17 cellular contexts compared by ENCODE assay signal in the genomic region with DNA sequence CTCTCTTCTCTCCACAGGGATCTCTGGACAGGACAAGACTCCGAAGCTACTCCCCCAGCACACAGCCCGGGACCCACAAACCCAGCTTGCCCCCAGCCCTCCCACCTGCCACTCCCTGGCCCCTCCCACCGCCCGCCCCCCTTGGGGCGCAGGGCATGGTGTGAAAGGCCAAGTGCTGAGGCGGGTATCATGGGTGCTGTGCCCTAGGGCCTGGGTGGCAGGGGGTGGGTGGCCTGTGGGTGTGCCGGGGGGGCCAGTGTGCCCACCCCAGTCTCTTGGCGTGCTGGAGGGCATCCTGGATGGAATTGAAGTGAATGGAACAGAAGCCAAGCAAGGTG. TPM values are rescaled to one million over a fixed set of nuclear protein-coding genes. Genes with fewer than 3 reads are reported as not detected.
DNase-seq lines count a peak whose midpoint lies in the region; ATAC-seq and TF ChIP-seq lines count a peak whose summit lies in the region.
"Had no signal": no experiment of that assay in that cellular context is flagged by ENCODE, and none has a peak within 500 bp of the region (broad histone marks: within the 10 kb centered on the region; RNA-seq: fewer than 3 reads in every experiment).

No MANE protein-coding gene starts in this region.

- H3K27ac ChIP-seq in SK-N-MC (peak overlapping the region; percentile 91; the same call in 1 of the 2 replicates), coronary artery (peak overlapping the region; percentile 93 to 98), thoracic aorta (peak overlapping the region; percentile 92 to 95)
- H3K27ac ChIP-seq in naive thymus-derived CD4-positive, alpha-beta T cell (ENCODE audit: low read depth, low read length) = no peak overlapping the region

- DNase-seq in SK-N-MC (ENCODE audit: low read depth, low spot score) (no peak), coronary artery (ENCODE audit: low spot score) (peak; percentile 74), thoracic aorta (ENCODE audit: low spot score) (no peak), OCI-M1 (lab: John Stamatoyannopoulos, UW) (no peak)
- DNase-seq in naive thymus-derived CD4-positive, alpha-beta T cell = no peak
- no peak for DNase-seq in activated CD8-positive, alpha-beta memory T cell treated with anti-CD3 and anti-CD28 coated beads, Interleukin-2, amount 50 U/mL, for 48 hours
- no peak for DNase-seq in activated T-helper 2 cell treated with anti-CD3 and anti-CD28 coated beads, Interferon-gamma antibody, Interleukin-2, Interleukin-4, amounts not matched to agents 10 μg/mL and 5 μg/mL and 100 μg/mL, durations not matched to agents 14 hours and 24 hours and 36 hours (ENCODE audit: low spot score)
- DNase-seq: activated CD4-positive, alpha-beta T cell treated with anti-CD3 and anti-CD28 coated beads, Interleukin-2, amount 50 U/mL, for 48 hours; activated naive CD4-positive, alpha-beta T cell treated with anti-CD3 and anti-CD28 coated beads, Interleukin-2, amount 50 U/mL, for 16 hours; COR-L47; NCI-H1417; NCI-H446 treated with DMSO at 0.1 percent for 48 hours; stimulated activated CD4-positive, alpha-beta T cell treated with anti-CD3 and anti-CD28 coated beads, Interleukin-2, amount 100 ng/mL, for 48 hours; stimulated activated naive CD8-positive, alpha-beta T cell treated with anti-CD3 and anti-CD28 coated beads, Interleukin-15, Interleukin-2, amounts not matched to agents 100 U/mL and 50 U/mL, for 24 hours had no signal

- peaks cover 0 to 16% (median 7%) of the 10 kb centered on the region in 5 donors for H3K36me3 Mint-ChIP-seq in naive thymus-derived CD4-positive, alpha-beta T cell
- H3K36me3 Mint-ChIP-seq in activated T-helper 2 cell treated with anti-CD3 and anti-CD28 coated beads, Interferon-gamma antibody, Interleukin-2, Interleukin-4, amounts not matched to agents 10 μg/mL and 5 μg/mL and 100 μg/mL, durations not matched to agents 14 hours and 24 hours and 36 hours (ENCODE audit: low read depth) = no peaks in the 10 kb centered on the region

- POLR2A ChIA-PET in naive thymus-derived CD4-positive, alpha-beta T cell (lab: Charles Lee) = interaction anchor here (3.3 to 6.6 kb wide), 3 partner anchors 12 to 37 kb away, joined by 21 to 60 read pairs (median 40); a partner anchor contains a TSS

- H3K36me3 ChIP-seq in SK-N-MC (ENCODE audit: insufficient read depth, low read length) (peaks cover 26% of the 10 kb centered on the region; the same call in 1 of the 2 replicates), thoracic aorta (peaks cover 23% of the 10 kb centered on the region)
- H3K36me3 ChIP-seq in naive thymus-derived CD4-positive, alpha-beta T cell (ENCODE audit: control insufficient read depth in 2 of 3, insufficient read depth in 3 of 3, low read length in 3 of 3) = peaks cover 0 to 26% (median 6%) of the 10 kb centered on the region in 3 experiments

- peaks cover 17 to 79% (median 48%) of the 10 kb centered on the region in 7 donors for H3K4me1 Mint-ChIP-seq in naive thymus-derived CD4-positive, alpha-beta T cell
- H3K4me1 Mint-ChIP-seq in activated T-helper 2 cell treated with anti-CD3 and anti-CD28 coated beads, Interferon-gamma antibody, Interleukin-2, Interleukin-4, amounts not matched to agents 10 μg/mL and 5 μg/mL and 100 μg/mL, durations not matched to agents 14 hours and 24 hours and 36 hours (ENCODE audit: low read depth) = peaks cover 19% of the 10 kb centered on the region

- H3K27ac Mint-ChIP-seq in naive thymus-derived CD4-positive, alpha-beta T cell = peak overlapping the region in 8 of 9 donors; percentile 37 to 84 (median 78)
- no peak overlapping the region for H3K27ac Mint-ChIP-seq in activated T-helper 2 cell treated with anti-CD3 and anti-CD28 coated beads, Interferon-gamma antibody, Interleukin-2, Interleukin-4, amounts not matched to agents 10 μg/mL and 5 μg/mL and 100 μg/mL, durations not matched to agents 14 hours and 24 hours and 36 hours

- no peaks in the 10 kb centered on the region for H3K9me3 Mint-ChIP-seq in naive thymus-derived CD4-positive, alpha-beta T cell
- H3K9me3 Mint-ChIP-seq in activated T-helper 2 cell treated with anti-CD3 and anti-CD28 coated beads, Interferon-gamma antibody, Interleukin-2, Interleukin-4, amounts not matched to agents 10 μg/mL and 5 μg/mL and 100 μg/mL, durations not matched to agents 14 hours and 24 hours and 36 hours = no peaks in the 10 kb centered on the region

- peak overlapping the region in 2 of 10 donors; percentile 1 to 35 for H3K4me3 Mint-ChIP-seq in naive thymus-derived CD4-positive, alpha-beta T cell
- no peak overlapping the region for H3K4me3 Mint-ChIP-seq in activated T-helper 2 cell treated with anti-CD3 and anti-CD28 coated beads, Interferon-gamma antibody, Interleukin-2, Interleukin-4, amounts not matched to agents 10 μg/mL and 5 μg/mL and 100 μg/mL, durations not matched to agents 14 hours and 24 hours and 36 hours (ENCODE audit: low read depth)

- H3K9ac ChIP-seq in SK-N-MC (ENCODE audit: insufficient read length) = no peak overlapping the region

- no peaks in the 10 kb centered on the region for H3K27me3 Mint-ChIP-seq in naive thymus-derived CD4-positive, alpha-beta T cell
- no peaks in the 10 kb centered on the region for H3K27me3 Mint-ChIP-seq in activated T-helper 2 cell treated with anti-CD3 and anti-CD28 coated beads, Interferon-gamma antibody, Interleukin-2, Interleukin-4, amounts not matched to agents 10 μg/mL and 5 μg/mL and 100 μg/mL, durations not matched to agents 14 hours and 24 hours and 36 hours (ENCODE audit: low read depth)

- H3K4me1 ChIP-seq in naive thymus-derived CD4-positive, alpha-beta T cell (ENCODE audit: control insufficient read depth in 2 of 2, insufficient read depth in 2 of 2, low read length in 2 of 2) = peaks cover 25 to 48% of the 10 kb centered on the region in 2 donors
- peaks cover 76 to 86% of the 10 kb centered on the region in 2 donors for H3K4me1 ChIP-seq in thoracic aorta (ENCODE audit: control insufficient read depth in 1 of 2, low read depth in 2 of 2)

- TF ChIP-seq CTCF in coronary artery (IDR thresholded peaks at IDR 0.05) (no peak), thoracic aorta (IDR thresholded peaks at IDR 0.05) (no peak)

- H3K27me3 ChIP-seq in naive thymus-derived CD4-positive, alpha-beta T cell (ENCODE audit: control insufficient read depth in 2 of 2, insufficient read depth in 2 of 2, low read length in 2 of 2) = no peaks in the 10 kb centered on the region
- no peaks in the 10 kb centered on the region for H3K27me3 ChIP-seq in thoracic aorta (replicated peaks; ENCODE audit: insufficient read depth)

- no peaks in the 10 kb centered on the region for H3K9me3 ChIP-seq in SK-N-MC (ENCODE audit: low read depth, low read length)
- H3K9me3 ChIP-seq in naive thymus-derived CD4-positive, alpha-beta T cell (ENCODE audit: control insufficient read depth in 2 of 3, low read length in 3 of 3) = no peaks in the 10 kb centered on the region
- H3K9me3 ChIP-seq in thoracic aorta = no peaks in the 10 kb centered on the region

- H3K4me3 ChIP-seq in SK-N-MC (no peak overlapping the region), coronary artery (peak overlapping the region; percentile 62), thoracic aorta (no peak overlapping the region)
- H3K4me3 ChIP-seq in naive thymus-derived CD4-positive, alpha-beta T cell (ENCODE audit: low read length) = no peak overlapping the region
- H3K4me3 ChIP-seq: K562 had no signal

- CTCF ChIA-PET in naive thymus-derived CD4-positive, alpha-beta T cell (lab: Charles Lee) = interaction anchor here (0.7 to 6.3 kb wide), 10 partner anchors 10 to 1136 kb away, joined by 3 to 106 read pairs (median 14); a partner anchor contains a TSS

- intact Hi-C loops in naive thymus-derived CD4-positive, alpha-beta T cell (cut with micrococcal nuclease) = loop anchor here in 1 of 2 donors (2.0 kb wide), 2 partner anchors 19 to 23 kb away; a partner anchor contains a TSS
- intact Hi-C loops in activated T-helper 2 cell treated with anti-CD3 and anti-CD28 coated beads, Interferon-gamma antibody, Interleukin-2, Interleukin-4, amounts not matched to agents 10 μg/mL and 5 μg/mL and 100 μg/mL, durations not matched to agents 14 hours and 24 hours and 36 hours (cut with micrococcal nuclease) = no loop called here

- no peak for ATAC-seq in naive thymus-derived CD4-positive, alpha-beta T cell
- no peak for ATAC-seq in thoracic aorta (ENCODE audit: insufficient number of reproducible peaks, low FRiP score, low read depth)
- ATAC-seq: K562; stimulated activated naive CD8-positive, alpha-beta T cell treated with anti-CD3 and anti-CD28 coated beads, Interleukin-15, Interleukin-2, amounts not matched to agents 100 U/mL and 50 U/mL, for 24 hours had no signal

RNA-seq across cellular contexts. Expression of a gene that starts 11.4 kb away (rescaled TPM):
- 10 to 100 TPM in 4 of 5 experiments, 1 to 10 TPM in 1; 3.2 to 55.9 (median 48.4) TPM for total RNA-seq in naive thymus-derived CD4-positive, alpha-beta T cell
- polyA plus RNA-seq in naive thymus-derived CD4-positive, alpha-beta T cell = 10 to 100 TPM; 17.7 to 26.2 TPM
- 10 to 100 TPM; 64.8 to 75.0 TPM for total RNA-seq in thoracic aorta
- 4.9 and 5.6 TPM in 2 replicates for total RNA-seq in activated T-helper 2 cell treated with anti-CD3 and anti-CD28 coated beads, Interferon-gamma antibody, Interleukin-2, Interleukin-4, amounts not matched to agents 10 μg/mL and 5 μg/mL and 100 μg/mL, durations not matched to agents 14 hours and 24 hours and 36 hours

RNA-seq across cellular contexts. Expression of a gene that starts 19.9 kb away (rescaled TPM):
- 100 to 1,000 TPM in 1 of 5 experiments, 10 to 100 TPM in 4; 82.9 to 103 (median 91.4) TPM for total RNA-seq in naive thymus-derived CD4-positive, alpha-beta T cell
- 10 to 100 TPM; 46.7 to 62.7 TPM for polyA plus RNA-seq in naive thymus-derived CD4-positive, alpha-beta T cell
- 10 to 100 TPM; 72.0 to 82.9 TPM for total RNA-seq in thoracic aorta
- 110 and 116 TPM in 2 replicates for total RNA-seq in activated T-helper 2 cell treated with anti-CD3 and anti-CD28 coated beads, Interferon-gamma antibody, Interleukin-2, Interleukin-4, amounts not matched to agents 10 μg/mL and 5 μg/mL and 100 μg/mL, durations not matched to agents 14 hours and 24 hours and 36 hours

RNA-seq across cellular contexts. Expression of a gene that starts 26.2 kb away (rescaled TPM):
- 10 to 100 TPM in 4 of 5 experiments, 1 to 10 TPM in 1; 3.6 to 34.2 (median 17.3) TPM for total RNA-seq in naive thymus-derived CD4-positive, alpha-beta T cell
- polyA plus RNA-seq in naive thymus-derived CD4-positive, alpha-beta T cell = 10 to 100 TPM in 1 of 2 donors, 1 to 10 TPM in 1; 4.7 to 11.2 TPM
- 10 to 100 TPM; 10.3 to 29.1 TPM for total RNA-seq in thoracic aorta
- total RNA-seq in activated T-helper 2 cell treated with anti-CD3 and anti-CD28 coated beads, Interferon-gamma antibody, Interleukin-2, Interleukin-4, amounts not matched to agents 10 μg/mL and 5 μg/mL and 100 μg/mL, durations not matched to agents 14 hours and 24 hours and 36 hours = 6.6 and 6.8 TPM in 2 replicates

RNA-seq across cellular contexts. Expression of a gene that starts 47.6 kb away (rescaled TPM):
- total RNA-seq in naive thymus-derived CD4-positive, alpha-beta T cell = 100 to 1,000 TPM in 4 of 5 experiments, 10 to 100 TPM in 1; 97.0 to 145 (median 113) TPM
- polyA plus RNA-seq in naive thymus-derived CD4-positive, alpha-beta T cell = 10 to 100 TPM in 1 of 2 donors, 1 to 10 TPM in 1; 8.0 to 11.3 TPM
- total RNA-seq in thoracic aorta = 100 to 1,000 TPM in 1 of 2 donors, 10 to 100 TPM in 1; 69.3 to 107 TPM
- total RNA-seq in activated T-helper 2 cell treated with anti-CD3 and anti-CD28 coated beads, Interferon-gamma antibody, Interleukin-2, Interleukin-4, amounts not matched to agents 10 μg/mL and 5 μg/mL and 100 μg/mL, durations not matched to agents 14 hours and 24 hours and 36 hours = 87.6 and 95.8 TPM in 2 replicates

RNA-seq across cellular contexts. Expression of a gene that starts 58.9 kb away (rescaled TPM):
- not detected for total RNA-seq in naive thymus-derived CD4-positive, alpha-beta T cell
- polyA plus RNA-seq in naive thymus-derived CD4-positive, alpha-beta T cell = not detected
- total RNA-seq in thoracic aorta = 10 to 100 TPM in 1 of 2 donors, not detected in 1; 43.2 TPM
- total RNA-seq in activated T-helper 2 cell treated with anti-CD3 and anti-CD28 coated beads, Interferon-gamma antibody, Interleukin-2, Interleukin-4, amounts not matched to agents 10 μg/mL and 5 μg/mL and 100 μg/mL, durations not matched to agents 14 hours and 24 hours and 36 hours = not detected in 2 replicates
- total RNA-seq: frontal cortex; K562; T-helper 2 cell treated with Interferon-gamma antibody and Interleukin-4, amounts not matched to agents 100 ng/mL and 5 ng/mL, for 36 hours had no signal
